10 cellular contexts compared by ENCODE assay signal in genomic region chr22:40414838-40415505, GRCh38. TPM values are rescaled to one million over a fixed set of nuclear protein-coding genes. Genes with fewer than 3 reads are reported as not detected.
A peak's percentile ranks its signal among the peaks of the same experiment; 100 is the strongest.
DNase-seq lines count a peak whose midpoint lies in the region; ATAC-seq, FAIRE-seq and TF ChIP-seq lines count a peak whose summit lies in the region.
"Had no signal": no experiment of that assay in that cellular context is flagged by ENCODE, and none has a peak within 500 bp of the region (broad histone marks: within the 10 kb centered on the region; RNA-seq: fewer than 3 reads in every experiment).

No MANE protein-coding gene starts in this region.

- H3K27ac Mint-ChIP-seq in CD4-positive, alpha-beta T cell, result peak overlapping the region; percentile 91
- H3K27ac Mint-ChIP-seq in T-helper 17 cell (peak overlapping the region; percentile 96), memory B cell (peak overlapping the region; percentile 86)

- no peaks in the 10 kb centered on the region for H3K27me3 Mint-ChIP-seq in CD4-positive, alpha-beta T cell
- H3K27me3 Mint-ChIP-seq in T-helper 17 cell, result no peaks in the 10 kb centered on the region
- no peaks in the 10 kb centered on the region for H3K27me3 Mint-ChIP-seq in memory B cell

- TF ChIP-seq CTCF in CD4-positive, alpha-beta T cell (IDR thresholded peaks at IDR 0.05), result no peak

- intact Hi-C loops in CD4-positive, alpha-beta T cell (cut with DNase I, micrococcal nuclease), result no loop called here

- peaks cover 77% of the 10 kb centered on the region for H3K36me3 Mint-ChIP-seq in CD4-positive, alpha-beta T cell (ENCODE audit: low read depth)
- H3K36me3 Mint-ChIP-seq in T-helper 17 cell (ENCODE audit: low read depth) (peaks cover 9% of the 10 kb centered on the region), memory B cell (peaks cover 9% of the 10 kb centered on the region)

- H3K27me3 ChIP-seq in CD4-positive, alpha-beta T cell (ENCODE audit: control insufficient read depth, insufficient read depth, low read length), result no peaks in the 10 kb centered on the region

- H3K9me3 ChIP-seq in CD4-positive, alpha-beta T cell (ENCODE audit: control insufficient read depth, low read length), result no peaks in the 10 kb centered on the region
- H3K9me3 ChIP-seq in T-helper 17 cell (ENCODE audit: control insufficient read depth, low read length, poor library complexity, severe bottlenecking), result no peaks in the 10 kb centered on the region
- H3K9me3 ChIP-seq: thoracic aorta had no signal

- H3K4me3 Mint-ChIP-seq in CD4-positive, alpha-beta T cell, result peak overlapping the region; percentile 48
- peak overlapping the region; percentile 81 for H3K4me3 Mint-ChIP-seq in T-helper 17 cell
- H3K4me3 Mint-ChIP-seq in memory B cell, result peak overlapping the region; percentile 79

- no peak for ATAC-seq in CD4-positive, alpha-beta T cell (ENCODE audit: poor library complexity)
- ATAC-seq in GM18867 (IDR thresholded peaks at IDR 0.05; ENCODE audit: unreplicated experiment) (peak; percentile 36), T-helper 17 cell (peak; percentile 14), memory B cell (ENCODE audit: low read depth) (peak; percentile 55)

- H3K9me3 Mint-ChIP-seq in CD4-positive, alpha-beta T cell, result no peaks in the 10 kb centered on the region
- H3K9me3 Mint-ChIP-seq in memory B cell, result peaks cover 1% of the 10 kb centered on the region

- DNase-seq in CD4-positive, alpha-beta T cell, result no peak
- no peak for DNase-seq in T-helper 17 cell
- peak in 1 of 2 donors; percentile 26 for DNase-seq in memory B cell (ENCODE audit: low spot score in 2 of 2)
- DNase-seq in NOMO-1 treated with dmso at 0.1 percent for 144 hours (lab: John Stamatoyannopoulos, UW; ENCODE audit: unreplicated experiment), result no peak
- DNase-seq in RCC 7860 (ENCODE audit: low spot score), result no peak
- DNase-seq in SIG-M5 treated with dmso at 0.1 percent for 504 hours (lab: John Stamatoyannopoulos, UW; ENCODE audit: unreplicated experiment), result no peak
- DNase-seq in caudate nucleus (lab: John Stamatoyannopoulos, UW), result no peak

- POLR2A ChIA-PET in CD4-positive, alpha-beta T cell (lab: Charles Lee), result interaction anchor here (0.8 to 1.4 kb wide), 6 partner anchors 15 to 47 kb away, joined by 3 to 7 read pairs (median 4); no protein-coding TSS in a partner anchor

- H3K27ac ChIP-seq in CD4-positive, alpha-beta T cell (ENCODE audit: low read depth, low read length), result peak overlapping the region; percentile 39
- no peak overlapping the region for H3K27ac ChIP-seq in caudate nucleus (ENCODE audit: low read depth, low read length)
- H3K27ac ChIP-seq: thoracic aorta had no signal

- FAIRE-seq in RCC 7860 (lab: Jason Lieb, UNC), result no peak
- FAIRE-seq: endometrium had no signal

- CTCF ChIA-PET in CD4-positive, alpha-beta T cell (lab: Charles Lee), result no interaction called here

- H3K4me1 Mint-ChIP-seq in CD4-positive, alpha-beta T cell (ENCODE audit: low read depth), result peaks cover 36% of the 10 kb centered on the region
- H3K4me1 Mint-ChIP-seq in T-helper 17 cell, result peaks cover 32% of the 10 kb centered on the region
- peaks cover 42% of the 10 kb centered on the region for H3K4me1 Mint-ChIP-seq in memory B cell

RNA-seq across cellular contexts. Expression of gene SGSM3, which starts 44.6 kb away (rescaled TPM):
- 10 to 100 TPM; 87.9 to 89.9 TPM for total RNA-seq in CD4-positive, alpha-beta T cell
- 10 to 100 TPM; 56.7 to 79.4 TPM for total RNA-seq in T-helper 17 cell
